8 cellular contexts compared by ENCODE assay signal in genomic region chr3:150603888-150604319, GRCh38. TPM values are rescaled to one million over a fixed set of nuclear protein-coding genes. Genes with fewer than 3 reads are reported as not detected.
A peak's percentile ranks its signal among the peaks of the same experiment; 100 is the strongest.
DNase-seq lines count a peak whose midpoint lies in the region; ATAC-seq, FAIRE-seq and TF ChIP-seq lines count a peak whose summit lies in the region.

No MANE protein-coding gene starts in this region.

- TF ChIP-seq CTCF in GM13977 (IDR thresholded peaks at IDR 0.05; ENCODE audit: extremely low read depth, insufficient read depth, missing control alignments), result no peak

- TF ChIP-seq POLR2A in GM18505 (IDR thresholded peaks at IDR 0.05; ENCODE audit: borderline replicate concordance, extremely low read depth, insufficient read depth, insufficient read length), result no peak

- H3K27ac Mint-ChIP-seq in CD8-positive, alpha-beta memory T cell, result peak overlapping the region; percentile 96 to 100 (median 99)
- peak overlapping the region; percentile 92 for H3K27ac Mint-ChIP-seq in activated naive CD8-positive, alpha-beta T cell treated with anti-CD3 and anti-CD28 coated beads, Interleukin-2, amount 10 ng/mL, durations not matched to agents 7 days and 5 days

- POLR2A ChIA-PET in CD8-positive, alpha-beta memory T cell (lab: Charles Lee), result interaction anchor here (1.0 to 2.1 kb wide), 3 partner anchors 32 to 196 kb away, joined by 3 to 29 read pairs (median 8); partner anchors contain the start of genes SIAH2 and TSC22D2
- POLR2A ChIA-PET in activated naive CD8-positive, alpha-beta T cell treated with anti-CD3 and anti-CD28 coated beads, Interleukin-2, amount 10 ng/mL, durations not matched to agents 7 days and 5 days (lab: Charles Lee), result interaction anchor here (0.9 to 3.5 kb wide), 6 partner anchors 35 to 195 kb away, joined by 4 to 51 read pairs (median 10); partner anchors contain the start of genes EIF2A, ERICH6, SERP1 and SIAH2

- CTCF ChIA-PET in CD8-positive, alpha-beta memory T cell (lab: Charles Lee), result interaction anchor here (1.6 kb wide), 1 partner anchor 99 kb away, joined by 5 read pairs; the partner anchor contains the start of gene ERICH6

- in situ Hi-C loops in GM13977 (cut with MboI; ENCODE audit: low pct_unique_long_range_greater_than_20kb, low sequenced_read_pairs, unreplicated experiment), result no loop called here

- H3K4me3 Mint-ChIP-seq in CD8-positive, alpha-beta memory T cell, result peak overlapping the region; percentile 93 to 99 (median 98)
- H3K4me3 Mint-ChIP-seq in activated naive CD8-positive, alpha-beta T cell treated with anti-CD3 and anti-CD28 coated beads, Interleukin-2, amount 10 ng/mL, durations not matched to agents 7 days and 5 days, result peak overlapping the region; percentile 88

- H3K27me3 ChIP-seq in CD8-positive, alpha-beta memory T cell (ENCODE audit: insufficient read depth, low read length, poor library complexity, severe bottlenecking), result no peaks in the 10 kb centered on the region

- H3K9me3 ChIP-seq in CD8-positive, alpha-beta memory T cell (ENCODE audit: low read length), result no peaks in the 10 kb centered on the region

- no peak for ATAC-seq in activated naive CD8-positive, alpha-beta T cell treated with anti-CD3 and anti-CD28 coated beads, Interleukin-2, amount 10 ng/mL, durations not matched to agents 7 days and 5 days (ENCODE audit: low read depth)
- ATAC-seq in stimulated activated naive CD8-positive, alpha-beta T cell treated with anti-CD3 and anti-CD28 coated beads, Interleukin-15, Interleukin-2, amounts not matched to agents 100 U/mL and 50 U/mL, for 24 hours, result peak; percentile 1
- no peak for ATAC-seq in GM18505 (IDR thresholded peaks at IDR 0.05; ENCODE audit: unreplicated experiment)

- peak overlapping the region; percentile 89 for H3K4me3 ChIP-seq in CD8-positive, alpha-beta memory T cell (ENCODE audit: low read length)

- peaks cover 63 to 87% (median 84%) of the 10 kb centered on the region in 3 donors for H3K4me1 Mint-ChIP-seq in CD8-positive, alpha-beta memory T cell
- H3K4me1 Mint-ChIP-seq in activated naive CD8-positive, alpha-beta T cell treated with anti-CD3 and anti-CD28 coated beads, Interleukin-2, amount 10 ng/mL, durations not matched to agents 7 days and 5 days, result peaks cover 49% of the 10 kb centered on the region

- peaks cover 3 to 42% (median 15%) of the 10 kb centered on the region in 3 donors for H3K36me3 Mint-ChIP-seq in CD8-positive, alpha-beta memory T cell
- H3K36me3 Mint-ChIP-seq in activated naive CD8-positive, alpha-beta T cell treated with anti-CD3 and anti-CD28 coated beads, Interleukin-2, amount 10 ng/mL, durations not matched to agents 7 days and 5 days, result peaks cover 34% of the 10 kb centered on the region

- H3K27me3 Mint-ChIP-seq in CD8-positive, alpha-beta memory T cell, result peaks cover 0 to 7% of the 10 kb centered on the region in 2 donors
- no peaks in the 10 kb centered on the region for H3K27me3 Mint-ChIP-seq in activated naive CD8-positive, alpha-beta T cell treated with anti-CD3 and anti-CD28 coated beads, Interleukin-2, amount 10 ng/mL, durations not matched to agents 7 days and 5 days

- H3K36me3 ChIP-seq in CD8-positive, alpha-beta memory T cell (ENCODE audit: insufficient read depth, low read length), result no peaks in the 10 kb centered on the region

- FAIRE-seq in HTR-8/SVneo (lab: Jason Lieb, UNC), result no peak

- DNase-seq in CD8-positive, alpha-beta memory T cell, result no peak
- DNase-seq in HTR-8/SVneo (ENCODE audit: insufficient read length, low spot score) (peak; percentile 15), iPS-NIHi7 (ENCODE audit: extremely low spot score) (peak; percentile 26), glomerular visceral epithelial cell (ENCODE audit: extremely low spot score) (no peak), GM13977 (ENCODE audit: low spot score) (no peak)
- no peak for DNase-seq in activated naive CD8-positive, alpha-beta T cell treated with anti-CD3 and anti-CD28 coated beads, Interleukin-2, amount 10 ng/mL, durations not matched to agents 7 days and 5 days
- no peak for DNase-seq in stimulated activated naive CD8-positive, alpha-beta T cell treated with anti-CD3 and anti-CD28 coated beads, Interleukin-15, Interleukin-2, amounts not matched to agents 100 U/mL and 50 U/mL, for 24 hours

- H3K27ac ChIP-seq in CD8-positive, alpha-beta memory T cell (ENCODE audit: low read depth, low read length), result peak overlapping the region; percentile 92

- peaks cover 56% of the 10 kb centered on the region for H3K4me1 ChIP-seq in CD8-positive, alpha-beta memory T cell (ENCODE audit: insufficient read depth, low read length)

- no peaks in the 10 kb centered on the region for H3K9me3 Mint-ChIP-seq in CD8-positive, alpha-beta memory T cell
- H3K9me3 Mint-ChIP-seq in activated naive CD8-positive, alpha-beta T cell treated with anti-CD3 and anti-CD28 coated beads, Interleukin-2, amount 10 ng/mL, durations not matched to agents 7 days and 5 days, result no peaks in the 10 kb centered on the region

RNA-seq across cellular contexts. Expression of gene SELENOT, which starts 0.8 kb away (rescaled TPM):
- total RNA-seq in CD8-positive, alpha-beta memory T cell, result 100 to 1,000 TPM; 158 to 162 TPM
- 311 TPM for polyA plus RNA-seq in CD8-positive, alpha-beta memory T cell
- total RNA-seq in activated naive CD8-positive, alpha-beta T cell treated with anti-CD3 and anti-CD28 coated beads, Interleukin-2, amount 10 ng/mL, durations not matched to agents 7 days and 5 days, result 10 to 100 TPM; 92.5 to 94.2 TPM

RNA-seq across cellular contexts. Expression of gene EIF2A, which starts 57.3 kb away (rescaled TPM):
- 100 to 1,000 TPM; 128 to 131 TPM for total RNA-seq in CD8-positive, alpha-beta memory T cell
- 41.5 TPM for polyA plus RNA-seq in CD8-positive, alpha-beta memory T cell
- 10 to 100 TPM; 82.2 to 84.2 TPM for total RNA-seq in activated naive CD8-positive, alpha-beta T cell treated with anti-CD3 and anti-CD28 coated beads, Interleukin-2, amount 10 ng/mL, durations not matched to agents 7 days and 5 days

RNA-seq across cellular contexts. Expression of gene SERP1, which starts 57.6 kb away (rescaled TPM):
- 100 to 1,000 TPM; 127 to 135 TPM for total RNA-seq in CD8-positive, alpha-beta memory T cell
- polyA plus RNA-seq in CD8-positive, alpha-beta memory T cell, result 156 TPM
- 10 to 100 TPM; 89.4 to 89.8 TPM for total RNA-seq in activated naive CD8-positive, alpha-beta T cell treated with anti-CD3 and anti-CD28 coated beads, Interleukin-2, amount 10 ng/mL, durations not matched to agents 7 days and 5 days

Comparison
In these comparisons a context has a peak if more than half of its experiments do, and no peak if none do; other contexts are left out.
1. DNase-seq: peak in HTR-8/SVneo (single experiment) and iPS-NIHi7 (single experiment); none in CD8-positive, alpha-beta memory T cell (0 of 5), activated naive CD8-positive, alpha-beta T cell treated with anti-CD3 and anti-CD28 coated beads, Interleukin-2, amount 10 ng/mL, durations not matched to agents 7 days and 5 days (single experiment), stimulated activated naive CD8-positive, alpha-beta T cell treated with anti-CD3 and anti-CD28 coated beads, Interleukin-15, Interleukin-2, amounts not matched to agents 100 U/mL and 50 U/mL, for 24 hours (single experiment), glomerular visceral epithelial cell (single experiment) and GM13977 (single experiment).